ENCODE assay signal across 16 cellular contexts in genomic region chr18:12891561-12891960, GRCh38. TPM values are rescaled to one million over a fixed set of nuclear protein-coding genes. Genes with fewer than 3 reads are reported as not detected.
DNase-seq lines count a peak whose midpoint lies in the region; ATAC-seq and TF ChIP-seq lines count a peak whose summit lies in the region.
"Had no signal": no experiment of that assay in that cellular context is flagged by ENCODE, and none has a peak within 500 bp of the region (broad histone marks: within the 10 kb centered on the region; RNA-seq: fewer than 3 reads in every experiment).

No MANE protein-coding gene starts in this region.

- TF ChIP-seq CTCF in PC-9 (conservative IDR thresholded peaks at IDR 0.05), result no peak
- no peak for TF ChIP-seq CTCF in endodermal cell (conservative IDR thresholded peaks at IDR 0.05)

- H3K23ac ChIP-seq in neuronal stem cell (ENCODE audit: low read depth, low read length, poor library complexity), result no peak overlapping the region

- BruUV-seq in PC-9 (replicated peaks; lab: Mats Ljungman, UMichigan), result no TSS peak

- no peak overlapping the region for H3K14ac ChIP-seq in neuronal stem cell (ENCODE audit: low read length)

- H2AK5ac ChIP-seq in neuronal stem cell (ENCODE audit: low read depth, low read length), result no peak overlapping the region

- H3K4me1 Mint-ChIP-seq in endodermal cell, result no peaks in the 10 kb centered on the region

- H2BK120ac ChIP-seq in neuronal stem cell (ENCODE audit: low read depth, low read length), result no peak overlapping the region

- H3K9me2 ChIP-seq in PC-9 (ENCODE audit: insufficient read depth), result no peaks in the 10 kb centered on the region

- no peaks in the 10 kb centered on the region for H3K27me3 Mint-ChIP-seq in endodermal cell (ENCODE audit: insufficient read depth)

- no peak overlapping the region for H2AFZ ChIP-seq in PC-9
- peak overlapping the region; percentile 46 for H2AFZ ChIP-seq in neuronal stem cell (ENCODE audit: low read length)

- H3K27me3 ChIP-seq in PC-9 (ENCODE audit: insufficient read depth, low read depth) (no peaks in the 10 kb centered on the region), endodermal cell (ENCODE audit: control insufficient read depth, insufficient read depth, low read length, poor library complexity, severe bottlenecking) (no peaks in the 10 kb centered on the region), neuronal stem cell (ENCODE audit: control insufficient read depth in 3 of 3, insufficient read depth in 3 of 3, low read depth in 1 of 3, low read length in 3 of 3) (no peaks in the 10 kb centered on the region)
- H3K27me3 ChIP-seq: BE2C had no signal

- peaks cover 12% of the 10 kb centered on the region for H3K9me3 Mint-ChIP-seq in endodermal cell
- H3K9me3 Mint-ChIP-seq: CD8-positive, alpha-beta T cell; IgD-negative memory B cell had no signal

- H2BK15ac ChIP-seq in neuronal stem cell (ENCODE audit: low read length), result no peak overlapping the region

- H2BK12ac ChIP-seq in neuronal stem cell (ENCODE audit: low read length), result no peak overlapping the region

- no peak overlapping the region for H2BK5ac ChIP-seq in neuronal stem cell (ENCODE audit: low read length)

- peak overlapping the region; percentile 68 for H3K4me2 ChIP-seq in PC-9
- H3K4me2 ChIP-seq in neuronal stem cell (ENCODE audit: insufficient read depth, low read length, poor library complexity, severe bottlenecking), result no peak overlapping the region

- H3K4me1 ChIP-seq in PC-9 (replicated peaks; ENCODE audit: insufficient read depth) (peaks cover 34% of the 10 kb centered on the region), endodermal cell (ENCODE audit: control insufficient read depth, insufficient read depth, low read length) (no peaks in the 10 kb centered on the region), neuronal stem cell (ENCODE audit: control insufficient read depth in 2 of 2, insufficient read depth in 1 of 2, low read depth in 1 of 2, low read length in 2 of 2) (peaks cover 0 to 4% of the 10 kb centered on the region in 2 donors)
- H3K4me1 ChIP-seq: BE2C had no signal

- POLR2A ChIA-PET in PC-9 (lab: Charles Lee; ENCODE audit: unreplicated experiment), result interaction anchor here (0.6 to 1.0 kb wide), 4 partner anchors 33 to 150 kb away, joined by 3 to 13 read pairs (median 8); no protein-coding TSS in a partner anchor

- no peaks in the 10 kb centered on the region for H4K20me1 ChIP-seq in PC-9 (ENCODE audit: insufficient read depth)

- H3K4me3 ChIP-seq in PC-9, result no peak overlapping the region; the same call in 1 of the 2 replicates
- H3K4me3 ChIP-seq in endodermal cell (ENCODE audit: low read length), result no peak overlapping the region
- no peak overlapping the region for H3K4me3 ChIP-seq in neuronal stem cell (ENCODE audit: low read length in 2 of 2)

- H3K9me3 ChIP-seq in PC-9 (ENCODE audit: insufficient read depth, low read depth), result no peaks in the 10 kb centered on the region
- H3K9me3 ChIP-seq in endodermal cell (ENCODE audit: control insufficient read depth, low read length), result peaks cover 15% of the 10 kb centered on the region
- peaks cover 3 to 11% of the 10 kb centered on the region in 2 donors for H3K9me3 ChIP-seq in neuronal stem cell (replicated peaks in 1 of 2; ENCODE audit: control insufficient read depth in 2 of 2, insufficient read depth in 1 of 2, low read depth in 1 of 2, low read length in 2 of 2)
- H3K9me3 ChIP-seq: BE2C had no signal

- no peak overlapping the region for H3K18ac ChIP-seq in neuronal stem cell (ENCODE audit: low read length)

- H3K79me2 ChIP-seq in PC-9 (ENCODE audit: low read depth), result 0 out of 2 replicates have a peak, but pooled peaks cover 11% of the 10 kb centered on the region

- peaks cover 38% of the 10 kb centered on the region for H3F3A ChIP-seq in PC-9 (ENCODE audit: insufficient read depth, low read depth)

- no peaks in the 10 kb centered on the region for H3K36me3 ChIP-seq in PC-9 (ENCODE audit: low read depth)
- H3K36me3 ChIP-seq in endodermal cell (ENCODE audit: control insufficient read depth, insufficient read depth, low read length), result no peaks in the 10 kb centered on the region
- no peaks in the 10 kb centered on the region for H3K36me3 ChIP-seq in neuronal stem cell (replicated peaks in 1 of 2; ENCODE audit: control insufficient read depth in 2 of 2, insufficient read depth in 2 of 2, low read length in 2 of 2)
- H3K36me3 ChIP-seq: BE2C had no signal

- H3K36me3 Mint-ChIP-seq in endodermal cell (ENCODE audit: low read depth), result peaks cover 4% of the 10 kb centered on the region
- H3K36me3 Mint-ChIP-seq: CD8-positive, alpha-beta T cell had no signal

- CTCF ChIA-PET in PC-9 (lab: Charles Lee), result interaction anchor here (0.6 to 2.3 kb wide), 3 partner anchors 96 to 149 kb away, joined by 5 to 13 read pairs (median 6); no protein-coding TSS in a partner anchor

- no peak overlapping the region for H3K27ac Mint-ChIP-seq in endodermal cell
- H3K27ac Mint-ChIP-seq: CD8-positive, alpha-beta T cell; IgD-negative memory B cell had no signal

- H4K91ac ChIP-seq in neuronal stem cell (ENCODE audit: low read depth, low read length, poor library complexity), result no peak overlapping the region

- intact Hi-C loops in PC-9 (cut with micrococcal nuclease; ENCODE audit: unreplicated experiment), result loop anchor here (5.0 kb wide), 1 partner anchor 41 kb away; no protein-coding TSS in a partner anchor
- intact Hi-C loops in head of caudate nucleus (cut with DNase I), result loop anchor here (5.0 kb wide), 2 partner anchors 51 to 159 kb away; no protein-coding TSS in a partner anchor

- no peak for ATAC-seq in GM18502 (IDR thresholded peaks at IDR 0.05; ENCODE audit: poor library complexity, unreplicated experiment)
- ATAC-seq: CD8-positive, alpha-beta T cell had no signal

- H3K27ac ChIP-seq in PC-9 (peak overlapping the region; percentile 95), endodermal cell (ENCODE audit: low read depth, low read length) (no peak overlapping the region), neuronal stem cell (replicated peaks; ENCODE audit: low read length) (no peak overlapping the region)
- H3K27ac ChIP-seq: C4-2B had no signal

- H3K9ac ChIP-seq in endodermal cell (ENCODE audit: extremely low read depth, low read length, poor library complexity, severe bottlenecking) (no peak overlapping the region), neuronal stem cell (ENCODE audit: low read depth, low read length, poor library complexity) (no peak overlapping the region)

- H4K8ac ChIP-seq in neuronal stem cell (ENCODE audit: low read depth, low read length), result no peak overlapping the region

- DNase-seq in HT-29 (ENCODE audit: low spot score) (peak; percentile 38), PC-9 (peak; percentile 51 to 90), endodermal cell (peak; percentile 16), neuronal stem cell (ENCODE audit: low spot score) (no peak), head of caudate nucleus (no peak), NCI-H2107 (lab: John Stamatoyannopoulos, UW) (no peak), NCI-H187 (lab: John Stamatoyannopoulos, UW) (no peak)
- DNase-seq: BE2C; CD8-positive, alpha-beta T cell; COR-L47; DMS153; DMS79 treated with DMSO at 0.1 percent for 48 hours; GDM1 had no signal

- H3K4me3 Mint-ChIP-seq in endodermal cell, result no peak overlapping the region
- H3K4me3 Mint-ChIP-seq: CD8-positive, alpha-beta T cell; IgD-negative memory B cell had no signal

- no peaks in the 10 kb centered on the region for H3K79me1 ChIP-seq in neuronal stem cell (ENCODE audit: low read depth, low read length)

- 97 to 100% methylated on average over 2 to 6 of the region's 6 CpGs for WGBS in endodermal cell (ENCODE audit: insufficient coverage in 1 of 2, insufficient read length in 1 of 2), 2 experiments
- no CpG with 5 or more reads among the region's 6 CpGs for WGBS in neuronal stem cell (ENCODE audit: extremely low coverage in 2 of 2, insufficient read length in 2 of 2, insufficient replicate concordance in 1 of 2), 2 donors

- no peak overlapping the region for H3K4ac ChIP-seq in neuronal stem cell (ENCODE audit: low read length)

RNA-seq across cellular contexts. Expression of gene PTPN2, which starts 7.5 kb away (rescaled TPM):
- 22.1 and 27.7 TPM in 2 replicates for total RNA-seq in HT-29 (2014; rRNA removed; shearing (Covaris generic))
- total RNA-seq in PC-9 (2021) (77.2 and 78.1 TPM in 2 replicates), endodermal cell (10 to 100 TPM; 47.3 to 48.5 TPM)
- 27.7 TPM for polyA plus RNA-seq in endodermal cell (2013, experiment 1 of 2)
- 25.6 TPM for polyA plus RNA-seq in endodermal cell (2013, experiment 2 of 2)
- polyA plus RNA-seq in neuronal stem cell (2013, experiment 1 of 2), result 32.5 TPM
- polyA plus RNA-seq in neuronal stem cell (2013, experiment 2 of 2), result 32.5 TPM

RNA-seq across cellular contexts. Expression of gene SEH1L, which starts 56.2 kb away (rescaled TPM):
- 62.5 and 79.2 TPM in 2 replicates for total RNA-seq in HT-29 (2014; rRNA removed; shearing (Covaris generic))
- 98.3 and 101 TPM in 2 replicates for total RNA-seq in PC-9 (2021)
- total RNA-seq in endodermal cell, result 10 to 100 TPM; 58.4 to 63.0 TPM
- 29.5 TPM for polyA plus RNA-seq in endodermal cell (2013, experiment 1 of 2)
- 28.6 TPM for polyA plus RNA-seq in endodermal cell (2013, experiment 2 of 2)
- polyA plus RNA-seq in neuronal stem cell (2013, experiment 1 of 2), result 23.1 TPM
- polyA plus RNA-seq in neuronal stem cell (2013, experiment 2 of 2), result 22.2 TPM

Comparison
In these comparisons a context has a peak if more than half of its experiments do, and no peak if none do; other contexts are left out.
1. DNase-seq: peak in HT-29 (single experiment), PC-9 (2 of 2) and endodermal cell (single experiment); none in neuronal stem cell (single experiment), head of caudate nucleus (0 of 42), NCI-H2107 (single experiment) and NCI-H187 (0 of 2).